Comparison of ENCODE assay signal across 18 cellular contexts in genomic region chr2:20374919-20375318, GRCh38.
"Had no signal": no experiment of that assay in that cellular context is flagged by ENCODE, and none has a peak within 500 bp of the region (broad histone marks: within the 10 kb centered on the region; RNA-seq: fewer than 3 reads in every experiment).

No MANE protein-coding gene starts in this region.

- H3K36me3 Mint-ChIP-seq: type B pancreatic cell had no signal

- H3K9ac ChIP-seq: parathyroid adenoma had no signal

- DNase-seq: effector CD4-positive, alpha-beta T cell; foreskin melanocyte; head of caudate nucleus; left colon; naive thymus-derived CD4-positive, alpha-beta T cell; occipital lobe; psoas muscle; stimulated activated CD4-positive, alpha-beta T cell treated with anti-CD3 and anti-CD28 coated beads, Interleukin-2, amount 100 ng/mL, for 24 hours; stimulated activated CD4-positive, alpha-beta T cell treated with anti-CD3 and anti-CD28 coated beads, Interleukin-4, amount 100 ng/mL, for 4 hours; stimulated activated naive CD4-positive, alpha-beta T cell had no signal

- H3K4me1 Mint-ChIP-seq: naive thymus-derived CD4-positive, alpha-beta T cell had no signal

- FAIRE-seq: urothelium cell line had no signal

- H3K4me3 ChIP-seq: coronary artery, hepatocyte, psoas muscle, sigmoid colon, skin epidermis had no signal

- H3K27ac Mint-ChIP-seq: naive thymus-derived CD4-positive, alpha-beta T cell; type B pancreatic cell had no signal

- H3K9me3 ChIP-seq: psoas muscle, sigmoid colon had no signal

- H2AFZ ChIP-seq: hepatocyte, parathyroid adenoma had no signal

- H3K36me3 ChIP-seq: sigmoid colon had no signal

- ATAC-seq: left colon; naive thymus-derived CD4-positive, alpha-beta T cell; psoas muscle had no signal

- H3K27ac ChIP-seq: coronary artery, hepatocyte, parathyroid adenoma, psoas muscle, sigmoid colon, skin epidermis had no signal

- H3K4me2 ChIP-seq: hepatocyte had no signal

- H3K27me3 ChIP-seq: hepatocyte, sigmoid colon had no signal

- H3K4me3 Mint-ChIP-seq: naive thymus-derived CD4-positive, alpha-beta T cell; neural crest cell; type B pancreatic cell had no signal

- H3K79me2 ChIP-seq: hepatocyte, parathyroid adenoma had no signal

- H3K9me3 Mint-ChIP-seq: neural crest cell, type B pancreatic cell had no signal
